ENCODE assay signal across 14 cellular contexts in genomic region chr22:38947321-38948112, GRCh38. TPM values are rescaled to one million over a fixed set of nuclear protein-coding genes. Genes with fewer than 3 reads are reported as not detected.
DNase-seq lines count a peak whose midpoint lies in the region; ATAC-seq and TF ChIP-seq lines count a peak whose summit lies in the region.
"Had no signal": no experiment of that assay in that cellular context is flagged by ENCODE, and none has a peak within 500 bp of the region (broad histone marks: within the 10 kb centered on the region; RNA-seq: fewer than 3 reads in every experiment).

No MANE protein-coding gene starts in this region.

- ATAC-seq in PC-3 (no peak), foreskin keratinocyte (peak; percentile 57), GM21381 (IDR thresholded peaks at IDR 0.05; ENCODE audit: unreplicated experiment) (no peak), GM21447 (IDR thresholded peaks at IDR 0.05; ENCODE audit: unreplicated experiment) (no peak)
- ATAC-seq in stimulated activated effector memory CD8-positive, alpha-beta T cell treated with anti-CD3 and anti-CD28 coated beads, Interleukin-12 subunit alpha, Interleukin-12 subunit beta, amount 100 ng/mL, for 72 hours, result peak; percentile 81
- no peak for ATAC-seq in naive thymus-derived CD8-positive, alpha-beta T cell

- H3K9me3 Mint-ChIP-seq in stimulated activated effector memory CD8-positive, alpha-beta T cell treated with anti-CD3 and anti-CD28 coated beads, Interleukin-12 subunit alpha, Interleukin-12 subunit beta, amount 100 ng/mL, for 72 hours, result no peaks in the 10 kb centered on the region
- H3K9me3 Mint-ChIP-seq in naive thymus-derived CD8-positive, alpha-beta T cell, result no peaks in the 10 kb centered on the region

- H3K9me3 ChIP-seq in PC-3 (ENCODE audit: low read length), result no peaks in the 10 kb centered on the region
- H3K9me3 ChIP-seq: adrenal gland, upper lobe of left lung had no signal

- POLR2A ChIA-PET in PC-3 (lab: Charles Lee; ENCODE audit: unreplicated experiment), result no interaction called here
- POLR2A ChIA-PET in naive thymus-derived CD8-positive, alpha-beta T cell (lab: Charles Lee), result no interaction called here

- no peaks in the 10 kb centered on the region for H3K9me2 ChIP-seq in PC-3 (replicated peaks; ENCODE audit: low read length)

- no peaks in the 10 kb centered on the region for H4K20me1 ChIP-seq in PC-3 (ENCODE audit: low read length)

- no peak overlapping the region for H3K4me2 ChIP-seq in PC-3 (ENCODE audit: low read length)

- no peak overlapping the region for H3K27ac Mint-ChIP-seq in stimulated activated effector memory CD8-positive, alpha-beta T cell treated with anti-CD3 and anti-CD28 coated beads, Interleukin-12 subunit alpha, Interleukin-12 subunit beta, amount 100 ng/mL, for 72 hours
- H3K27ac Mint-ChIP-seq in naive thymus-derived CD8-positive, alpha-beta T cell, result peak overlapping the region in 1 of 10 donors; percentile 73

- BruUV-seq in PC-3 (replicated peaks; lab: Mats Ljungman, UMichigan), result no TSS peak

- intact Hi-C loops in PC-3 (cut with micrococcal nuclease), result no loop called here

- no peak overlapping the region for H3K4me3 Mint-ChIP-seq in stimulated activated effector memory CD8-positive, alpha-beta T cell treated with anti-CD3 and anti-CD28 coated beads, Interleukin-12 subunit alpha, Interleukin-12 subunit beta, amount 100 ng/mL, for 72 hours
- no peak overlapping the region for H3K4me3 Mint-ChIP-seq in naive thymus-derived CD8-positive, alpha-beta T cell

- H3K4me1 Mint-ChIP-seq in stimulated activated effector memory CD8-positive, alpha-beta T cell treated with anti-CD3 and anti-CD28 coated beads, Interleukin-12 subunit alpha, Interleukin-12 subunit beta, amount 100 ng/mL, for 72 hours, result peaks cover 41% of the 10 kb centered on the region
- peaks cover 3 to 20% (median 8%) of the 10 kb centered on the region in 4 donors for H3K4me1 Mint-ChIP-seq in naive thymus-derived CD8-positive, alpha-beta T cell

- H3F3A ChIP-seq in PC-3 (ENCODE audit: low read length, unreplicated experiment), result no peaks in the 10 kb centered on the region

- CTCF ChIA-PET in PC-3 (lab: Charles Lee), result no interaction called here

- no peak for TF ChIP-seq CTCF in PC-3 (conservative IDR thresholded peaks at IDR 0.05; ENCODE audit: low read depth, low read length)
- no peak for TF ChIP-seq CTCF in foreskin keratinocyte (conservative IDR thresholded peaks at IDR 0.05)

- no peaks in the 10 kb centered on the region for H3K36me3 ChIP-seq in PC-3 (ENCODE audit: low read depth, low read length)
- H3K36me3 ChIP-seq: adrenal gland, upper lobe of left lung had no signal

- no peaks in the 10 kb centered on the region for H3K79me2 ChIP-seq in PC-3 (ENCODE audit: low read length)

- H3K4me1 ChIP-seq in PC-3 (ENCODE audit: insufficient read depth, low read length) (no peaks in the 10 kb centered on the region), foreskin keratinocyte (no peaks in the 10 kb centered on the region)
- H3K4me1 ChIP-seq: adrenal gland had no signal

- H3K27me3 Mint-ChIP-seq in naive thymus-derived CD8-positive, alpha-beta T cell, result peaks cover 21 to 59% (median 47%) of the 10 kb centered on the region in 5 donors

- no peaks in the 10 kb centered on the region for H3K27me3 ChIP-seq in PC-3 (ENCODE audit: low read length)
- H3K27me3 ChIP-seq in foreskin keratinocyte, result peaks cover 40% of the 10 kb centered on the region
- H3K27me3 ChIP-seq: adrenal gland, upper lobe of left lung had no signal

- peaks cover 4% of the 10 kb centered on the region for H3K36me3 Mint-ChIP-seq in stimulated activated effector memory CD8-positive, alpha-beta T cell treated with anti-CD3 and anti-CD28 coated beads, Interleukin-12 subunit alpha, Interleukin-12 subunit beta, amount 100 ng/mL, for 72 hours
- peaks cover 0 to 4% (median 0%) of the 10 kb centered on the region in 3 donors for H3K36me3 Mint-ChIP-seq in naive thymus-derived CD8-positive, alpha-beta T cell

- no peak overlapping the region for H2AFZ ChIP-seq in PC-3 (ENCODE audit: low read length)

- no peak overlapping the region for H3K9ac ChIP-seq in PC-3 (ENCODE audit: low read length)

- H3K4me3 ChIP-seq in PC-3 (ENCODE audit: low read length), result no peak overlapping the region
- H3K4me3 ChIP-seq: adrenal gland, lung, upper lobe of left lung had no signal

- peak; percentile 63 for DNase-seq in activated effector memory CD4-positive, alpha-beta T cell treated with anti-CD3 and anti-CD28 coated beads, Interleukin-2, amount 50 U/mL, for 16 hours
- no peak for DNase-seq in activated effector memory CD4-positive, alpha-beta T cell treated with Interleukin-2 at 50 U/mL for 16 hours
- DNase-seq in PC-3, result peak; percentile 37
- peak in 1 of 2 donors; percentile 24 for DNase-seq in foreskin keratinocyte
- DNase-seq in stimulated activated effector memory CD8-positive, alpha-beta T cell treated with anti-CD3 and anti-CD28 coated beads, Interleukin-12 subunit alpha, Interleukin-12 subunit beta, amount 100 ng/mL, for 72 hours (ENCODE audit: low spot score in 2 of 2), result no peak
- no peak for DNase-seq in naive thymus-derived CD8-positive, alpha-beta T cell
- DNase-seq: adrenal gland, NCI-H446, SHP77 had no signal

- H3K27ac ChIP-seq in PC-3 (ENCODE audit: low read length) (no peak overlapping the region), foreskin keratinocyte (no peak overlapping the region)
- H3K27ac ChIP-seq: adrenal gland, upper lobe of left lung, VCaP had no signal

RNA-seq across cellular contexts. Expression of gene APOBEC3A, which starts 9.9 kb away (rescaled TPM):
- not detected in 2 replicates for total RNA-seq in PC-3 (2014; rRNA removed)
- total RNA-seq in foreskin keratinocyte, result not detected in 2 replicates
- not detected in 2 replicates for polyA plus RNA-seq in foreskin keratinocyte
- not detected for total RNA-seq in naive thymus-derived CD8-positive, alpha-beta T cell
- polyA plus RNA-seq in naive thymus-derived CD8-positive, alpha-beta T cell, result not detected

RNA-seq across cellular contexts. Expression of gene APOBEC3B, which starts 34.6 kb away (rescaled TPM):
- total RNA-seq in PC-3 (2014; rRNA removed) (11.3 TPM in 2 replicates), foreskin keratinocyte (0.41 and 1.6 TPM in 2 replicates)
- polyA plus RNA-seq in foreskin keratinocyte, result 1.4 and 3.4 TPM in 2 replicates
- total RNA-seq in naive thymus-derived CD8-positive, alpha-beta T cell, result under 1 TPM in 1 of 2 experiments, not detected in 1; 0.47 TPM
- under 1 TPM in 1 of 3 donors, not detected in 2; 0.14 TPM for polyA plus RNA-seq in naive thymus-derived CD8-positive, alpha-beta T cell

Comparison
In these comparisons a context has a peak if more than half of its experiments do, and no peak if none do; other contexts are left out.
1. DNase-seq: peak in activated effector memory CD4-positive, alpha-beta T cell treated with anti-CD3 and anti-CD28 coated beads, Interleukin-2, amount 50 U/mL, for 16 hours (single experiment) and PC-3 (single experiment); none in activated effector memory CD4-positive, alpha-beta T cell treated with Interleukin-2 at 50 U/mL for 16 hours (single experiment), stimulated activated effector memory CD8-positive, alpha-beta T cell treated with anti-CD3 and anti-CD28 coated beads, Interleukin-12 subunit alpha, Interleukin-12 subunit beta, amount 100 ng/mL, for 72 hours (0 of 2) and naive thymus-derived CD8-positive, alpha-beta T cell (0 of 10).
2. ATAC-seq: peak in foreskin keratinocyte (single experiment) and stimulated activated effector memory CD8-positive, alpha-beta T cell treated with anti-CD3 and anti-CD28 coated beads, Interleukin-12 subunit alpha, Interleukin-12 subunit beta, amount 100 ng/mL, for 72 hours (single experiment); none in PC-3 (single experiment), naive thymus-derived CD8-positive, alpha-beta T cell (0 of 2), GM21381 (single experiment) and GM21447 (single experiment).